Comparison of ENCODE assay signal across 14 cellular contexts in genomic region chr3:18870074-18870640, GRCh38.
"Had no signal": no experiment of that assay in that cellular context is flagged by ENCODE, and none has a peak within 500 bp of the region (broad histone marks: within the 10 kb centered on the region; RNA-seq: fewer than 3 reads in every experiment).

No MANE protein-coding gene starts in this region.

- ATAC-seq: gastroesophageal sphincter, heart left ventricle, left lung, sciatic nerve had no signal

- H3K27ac Mint-ChIP-seq: nephron progenitor cell had no signal

- H3K9me3 Mint-ChIP-seq: nephron progenitor cell had no signal

- DNase-seq: activated gamma-delta T cell; adrenal gland; effector CD4-positive, alpha-beta T cell; heart left ventricle; left lung; nephron progenitor cell; nucleus accumbens; stimulated activated CD4-positive, alpha-beta T cell treated with anti-CD3 and anti-CD28 coated beads, Interleukin-4, amount 100 ng/mL, for 1 hour; SW 1271; T-helper 2 cell; transverse colon; uterus had no signal

- H3K4me1 Mint-ChIP-seq: nephron progenitor cell had no signal

- H3K4me3 Mint-ChIP-seq: nephron progenitor cell had no signal
